ENCODE assay signal across 1 cellular context in genomic region chr19:41364546-41365391, GRCh38.
A peak's percentile ranks its signal among the peaks of the same experiment; 100 is the strongest.
TF ChIP-seq lines count a peak whose summit lies in the region.

No MANE protein-coding gene starts in this region.

TF ChIP-seq in HEK293, 187 proteins besides CTCF, POLR2A, EP300 and RAD21 (continued from another document and continues in another):
- no peak for TF ChIP-seq REST (tag by site-specific recombination; IDR thresholded peaks at IDR 0.05)
- TF ChIP-seq ZSCAN16 (tag by site-specific recombination; IDR thresholded peaks at IDR 0.05), result no peak
- TF ChIP-seq ZNF266 (tag by site-specific recombination; IDR thresholded peaks at IDR 0.05; ENCODE audit: low read depth), result no peak
- TF ChIP-seq ZNF292 (tag by site-specific recombination; IDR thresholded peaks at IDR 0.05; ENCODE audit: borderline replicate concordance, low read depth), result no peak
- no peak for TF ChIP-seq ZNF280C (tag by site-specific recombination; IDR thresholded peaks at IDR 0.05)
- no peak for TF ChIP-seq KLF1 (tag by site-specific recombination; IDR thresholded peaks at IDR 0.05)
- no peak for TF ChIP-seq WT1 (tag by site-specific recombination; IDR thresholded peaks at IDR 0.05)
- no peak; the same call in 1 of the 2 replicates for TF ChIP-seq ZNF692 (tag by site-specific recombination; IDR thresholded peaks at IDR 0.05)
- TF ChIP-seq ZNF114 (tag by site-specific recombination; IDR thresholded peaks at IDR 0.05), result no peak
- TF ChIP-seq ZNF24 (tag by site-specific recombination; IDR thresholded peaks at IDR 0.05), result no peak
- no peak for TF ChIP-seq ZNF514 (tag by site-specific recombination; IDR thresholded peaks at IDR 0.05)
- TF ChIP-seq SETDB1 (IDR thresholded peaks at IDR 0.05; ENCODE audit: insufficient read length, low read length), result no peak
- no peak for TF ChIP-seq OVOL3 (tag by site-specific recombination; IDR thresholded peaks at IDR 0.05)
- TF ChIP-seq PATZ1 (tag by site-specific recombination; IDR thresholded peaks at IDR 0.05), result no peak
- no peak for TF ChIP-seq ZBTB1 (tag by site-specific recombination; IDR thresholded peaks at IDR 0.05)
- TF ChIP-seq SP7 (tag by site-specific recombination; IDR thresholded peaks at IDR 0.05), result no peak
- TF ChIP-seq TRIM28 (IDR thresholded peaks at IDR 0.05; ENCODE audit: borderline replicate concordance, low read length), result no peak
- no peak for TF ChIP-seq ZNF664 (tag by site-specific recombination; IDR thresholded peaks at IDR 0.05)
- no peak for TF ChIP-seq KLF16 (tag by site-specific recombination; IDR thresholded peaks at IDR 0.05)
- TF ChIP-seq ZNF239 (tag by site-specific recombination; IDR thresholded peaks at IDR 0.05), result no peak
- TF ChIP-seq ZFP41 (tag by site-specific recombination; IDR thresholded peaks at IDR 0.05; ENCODE audit: borderline replicate concordance), result no peak
- TF ChIP-seq ZNF610 (tag by site-specific recombination; IDR thresholded peaks at IDR 0.05; ENCODE audit: borderline replicate concordance), result 0 out of 2 replicates have a peak, but pooled peaks have one; percentile 5
- no peak for TF ChIP-seq ZNF580 (tag by site-specific recombination; IDR thresholded peaks at IDR 0.05)
- TF ChIP-seq PRDM10 (tag by site-specific recombination; IDR thresholded peaks at IDR 0.05), result no peak
- TF ChIP-seq ZNF184 (tag by site-specific recombination; IDR thresholded peaks at IDR 0.05), result no peak
- TF ChIP-seq ZNF404 (tag by site-specific recombination; IDR thresholded peaks at IDR 0.05), result no peak
- no peak for TF ChIP-seq ZNF18 (tag by site-specific recombination; IDR thresholded peaks at IDR 0.05)
- TF ChIP-seq ZNF791 (tag by site-specific recombination; IDR thresholded peaks at IDR 0.05), result no peak
- TF ChIP-seq ELK4 (IDR thresholded peaks at IDR 0.05; ENCODE audit: borderline replicate concordance, low read depth, low read length), result no peak
- TF ChIP-seq HOXD13 (CRISPR knock-in tag; IDR thresholded peaks at IDR 0.05; ENCODE audit: borderline replicate concordance), result no peak
- TF ChIP-seq ZNF211 (tag by site-specific recombination; IDR thresholded peaks at IDR 0.05; ENCODE audit: low read depth), result no peak
- TF ChIP-seq GFI1B (tag by site-specific recombination; IDR thresholded peaks at IDR 0.05), result no peak
- TF ChIP-seq ZNF280D (tag by site-specific recombination; IDR thresholded peaks at IDR 0.05), result no peak
- TF ChIP-seq ZNF274 (IDR thresholded peaks at IDR 0.05; ENCODE audit: low read length), result no peak
- no peak for TF ChIP-seq ZNF274 (tag by site-specific recombination; IDR thresholded peaks at IDR 0.05; ENCODE audit: borderline replicate concordance)
- TF ChIP-seq ZBTB48 (tag by site-specific recombination; IDR thresholded peaks at IDR 0.05), result peak; percentile 40
- no peak for TF ChIP-seq ZNF473 (tag by site-specific recombination; IDR thresholded peaks at IDR 0.05)
- TF ChIP-seq ZNF768 (tag by site-specific recombination; IDR thresholded peaks at IDR 0.05), result no peak
- no peak for TF ChIP-seq ZNF571 (tag by site-specific recombination; IDR thresholded peaks at IDR 0.05)
- TF ChIP-seq ZNF132 (tag by site-specific recombination; IDR thresholded peaks at IDR 0.05; ENCODE audit: borderline replicate concordance), result no peak
